In genomic region chr19:50629801-50630200, GRCh38 we compare ENCODE assay signal across 33 cellular contexts. TPM values are rescaled to one million over a fixed set of nuclear protein-coding genes. Genes with fewer than 3 reads are reported as not detected.
"Had no signal": no experiment of that assay in that cellular context is flagged by ENCODE, and none has a peak within 500 bp of the region (broad histone marks: within the 10 kb centered on the region; RNA-seq: fewer than 3 reads in every experiment).

No MANE protein-coding gene starts in this region.

- H3K27ac ChIP-seq: ascending aorta, breast epithelium, cardiac muscle cell, colonic mucosa, dorsolateral prefrontal cortex, esophagus muscularis mucosa, foreskin keratinocyte, gastrocnemius medialis, heart left ventricle had no signal

- H3K36me3 ChIP-seq: ascending aorta, breast epithelium, cardiac muscle cell, colonic mucosa, esophagus muscularis mucosa, gastrocnemius medialis, heart left ventricle had no signal

- DNase-seq: activated CD4-positive, alpha-beta memory T cell treated with anti-CD3 and anti-CD28 coated beads for 36 hours; activated CD4-positive, alpha-beta T cell treated with anti-CD3 and anti-CD28 coated beads for 36 hours; activated CD4-positive, alpha-beta T cell treated with anti-CD3 and anti-CD28 coated beads, Interleukin-2, amount 10 ng/mL, durations not matched to agents 24 days and 14 days; activated CD4-positive, CD25-positive, alpha-beta regulatory T cell; activated CD4-positive, CD25-positive, alpha-beta regulatory T cell treated with anti-CD3 and anti-CD28 coated beads, Interleukin-2, amount 50 U/mL, for 72 hours; activated CD8-positive, alpha-beta memory T cell treated with anti-CD3 and anti-CD28 coated beads, Interleukin-2, amount 10 ng/mL, durations not matched to agents 7 days and 5 days; activated CD8-positive, alpha-beta memory T cell treated with anti-CD3 and anti-CD28 coated beads, Interleukin-2, amount 50 U/mL, for 4 hours; activated CD8-positive, alpha-beta T cell treated with anti-CD3 and anti-CD28 coated beads, Interleukin-2, amount 10 ng/mL, durations not matched to agents 7 days and 5 days; activated effector memory CD4-positive, alpha-beta T cell treated with anti-CD3 and anti-CD28 coated beads, Interleukin-2, amount 50 U/mL, for 16 hours; activated naive CD4-positive, alpha-beta T cell; activated naive CD4-positive, alpha-beta T cell treated with anti-CD3 and anti-CD28 coated beads, Interleukin-2, amount 10 ng/mL, durations not matched to agents 7 days and 5 days; activated naive CD8-positive, alpha-beta T cell treated with anti-CD3 and anti-CD28 coated beads, Interleukin-2, amount 10 ng/mL, durations not matched to agents 7 days and 5 days; activated T-cell treated with anti-CD3 and anti-CD28 coated beads, Interleukin-2, amount 50 U/mL, for 1 hour; activated T-cell treated with anti-CD3 and anti-CD28 coated beads, Interleukin-2, amount 50 U/mL, for 48 hours; central memory CD4-positive, alpha-beta T cell; cerebellar nuclear complex; colonic mucosa; dorsolateral prefrontal cortex; effector memory CD4-positive, alpha-beta T cell; foreskin keratinocyte; gastrocnemius medialis; glutamatergic neuron; heart left ventricle; T-helper 2 cell had no signal

- H3K4me1 ChIP-seq: ascending aorta, breast epithelium, colonic mucosa, esophagus muscularis mucosa, foreskin keratinocyte, gastrocnemius medialis, heart left ventricle had no signal

- H3K4me3 ChIP-seq: ascending aorta, breast epithelium, cardiac muscle cell, colonic mucosa, dorsolateral prefrontal cortex, esophagus muscularis mucosa, gastrocnemius medialis, heart left ventricle had no signal

- H3K27me3 ChIP-seq: ascending aorta, cardiac muscle cell, colonic mucosa, dorsolateral prefrontal cortex, foreskin keratinocyte had no signal

- ATAC-seq: activated CD4-positive, alpha-beta T cell treated with anti-CD3 and anti-CD28 coated beads for 36 hours; activated CD8-positive, alpha-beta memory T cell treated with anti-CD3 and anti-CD28 coated beads, Interleukin-2, amount 10 ng/mL, durations not matched to agents 7 days and 5 days; activated CD8-positive, alpha-beta T cell treated with anti-CD3 and anti-CD28 coated beads, Interleukin-2, amount 10 ng/mL, durations not matched to agents 7 days and 5 days; activated naive CD4-positive, alpha-beta T cell treated with anti-CD3 and anti-CD28 coated beads, Interleukin-2, amount 50 U/mL, for 72 hours; foreskin keratinocyte; gastrocnemius medialis; heart left ventricle had no signal

RNA-seq across cellular contexts. Expression of gene SYT3, which starts 9.9 kb away (rescaled TPM):
- total RNA-seq: activated CD4-positive, alpha-beta memory T cell treated with anti-CD3 and anti-CD28 coated beads for 36 hours; activated CD4-positive, alpha-beta T cell treated with anti-CD3 and anti-CD28 coated beads, Interleukin-2, amount 10 ng/mL, durations not matched to agents 24 days and 14 days; activated CD8-positive, alpha-beta memory T cell treated with anti-CD3 and anti-CD28 coated beads, Interleukin-2, amount 10 ng/mL, durations not matched to agents 7 days and 5 days; activated CD8-positive, alpha-beta T cell treated with anti-CD3 and anti-CD28 coated beads, Interleukin-2, amount 10 ng/mL, durations not matched to agents 7 days and 5 days; activated T-helper 1 cell treated with anti-CD3 and anti-CD28 coated beads, Interleukin-12 subunit alpha, Interleukin-12 subunit beta, Interleukin-2, Interleukin-4 antibody, amounts not matched to agents 30 ng/mL and 10 ng/mL and 1 ng/mL, durations not matched to agents 14 hours and 24 hours and 36 hours; activated T-helper 2 cell treated with anti-CD3 and anti-CD28 coated beads, Interferon-gamma antibody, Interleukin-2, Interleukin-4, amounts not matched to agents 10 μg/mL and 5 μg/mL and 100 μg/mL, durations not matched to agents 14 hours and 24 hours and 36 hours; epithelial cell of proximal tubule; foreskin keratinocyte; T-helper 1 cell treated with Interleukin-12 subunit alpha and Interleukin-12 subunit beta and Interleukin-4 antibody, amounts not matched to agents 30 ng/mL and 1 ng/mL, for 36 hours had no signal
- polyA plus RNA-seq: foreskin keratinocyte had no signal

RNA-seq across cellular contexts. Expression of gene C19orf81, which starts 19.4 kb away (rescaled TPM):
- total RNA-seq: activated CD8-positive, alpha-beta T cell treated with anti-CD3 and anti-CD28 coated beads, Interleukin-2, amount 10 ng/mL, durations not matched to agents 7 days and 5 days; activated T-helper 1 cell treated with anti-CD3 and anti-CD28 coated beads, Interleukin-12 subunit alpha, Interleukin-12 subunit beta, Interleukin-2, Interleukin-4 antibody, amounts not matched to agents 30 ng/mL and 10 ng/mL and 1 ng/mL, durations not matched to agents 14 hours and 24 hours and 36 hours; activated T-helper 2 cell treated with anti-CD3 and anti-CD28 coated beads, Interferon-gamma antibody, Interleukin-2, Interleukin-4, amounts not matched to agents 10 μg/mL and 5 μg/mL and 100 μg/mL, durations not matched to agents 14 hours and 24 hours and 36 hours; ascending aorta; breast epithelium; colonic mucosa; foreskin keratinocyte; gastrocnemius medialis; T-helper 1 cell treated with Interleukin-12 subunit alpha and Interleukin-12 subunit beta and Interleukin-4 antibody, amounts not matched to agents 30 ng/mL and 1 ng/mL, for 36 hours had no signal
- polyA plus RNA-seq: heart left ventricle had no signal
